ENCODE assay signal across 25 cellular contexts in genomic region chr4:98865059-98865458, GRCh38.
"Had no signal": no experiment of that assay in that cellular context is flagged by ENCODE, and none has a peak within 500 bp of the region (broad histone marks: within the 10 kb centered on the region; RNA-seq: fewer than 3 reads in every experiment).

No MANE protein-coding gene starts in this region.

- H3K4me1 ChIP-seq: adrenal gland, body of pancreas, esophagus muscularis mucosa, gastrocnemius medialis, heart left ventricle had no signal

- H3K4me3 ChIP-seq: adrenal gland, body of pancreas, esophagus muscularis mucosa, gastrocnemius medialis, heart left ventricle had no signal

- H3K4me3 Mint-ChIP-seq: activated CD4-positive, alpha-beta T cell treated with anti-CD3 and anti-CD28 coated beads, Interleukin-2, amount 10 ng/mL, durations not matched to agents 7 days and 5 days; activated naive CD4-positive, alpha-beta T cell treated with anti-CD3 and anti-CD28 coated beads for 36 hours; activated naive CD4-positive, alpha-beta T cell treated with anti-CD3 and anti-CD28 coated beads, Interleukin-2, amount 50 U/mL, for 24 hours; activated naive CD8-positive, alpha-beta T cell treated with anti-CD3 and anti-CD28 coated beads for 36 hours; activated naive CD8-positive, alpha-beta T cell treated with anti-CD3 and anti-CD28 coated beads, Interleukin-2, amount 50 U/mL, for 24 hours; effector memory CD8-positive, alpha-beta T cell; T-helper 17 cell had no signal

- H3K27me3 ChIP-seq: adrenal gland, body of pancreas, esophagus muscularis mucosa, foreskin keratinocyte, gastrocnemius medialis, heart left ventricle had no signal

- H3K27ac Mint-ChIP-seq: activated CD4-positive, alpha-beta T cell treated with anti-CD3 and anti-CD28 coated beads, Interleukin-2, amount 10 ng/mL, durations not matched to agents 7 days and 5 days; activated naive CD4-positive, alpha-beta T cell treated with anti-CD3 and anti-CD28 coated beads for 36 hours; activated naive CD4-positive, alpha-beta T cell treated with anti-CD3 and anti-CD28 coated beads, Interleukin-2, amount 50 U/mL, for 24 hours; activated naive CD8-positive, alpha-beta T cell treated with anti-CD3 and anti-CD28 coated beads for 36 hours; activated naive CD8-positive, alpha-beta T cell treated with anti-CD3 and anti-CD28 coated beads, Interleukin-2, amount 50 U/mL, for 24 hours; activated T-helper 2 cell treated with anti-CD3 and anti-CD28 coated beads, Interferon-gamma antibody, Interleukin-2, Interleukin-4, amounts not matched to agents 10 μg/mL and 5 μg/mL and 100 μg/mL, durations not matched to agents 14 hours and 24 hours and 36 hours; effector memory CD8-positive, alpha-beta T cell; T-helper 17 cell had no signal

- H3K36me3 Mint-ChIP-seq: activated naive CD4-positive, alpha-beta T cell treated with anti-CD3 and anti-CD28 coated beads, Interleukin-2, amount 50 U/mL, for 24 hours; activated naive CD8-positive, alpha-beta T cell treated with anti-CD3 and anti-CD28 coated beads for 36 hours had no signal

- ATAC-seq: body of pancreas; effector memory CD8-positive, alpha-beta T cell; gastrocnemius medialis; heart left ventricle; T-helper 17 cell had no signal

- FAIRE-seq: colon had no signal

- H3K9me3 Mint-ChIP-seq: activated CD4-positive, alpha-beta T cell treated with anti-CD3 and anti-CD28 coated beads, Interleukin-2, amount 10 ng/mL, durations not matched to agents 7 days and 5 days; activated naive CD4-positive, alpha-beta T cell treated with anti-CD3 and anti-CD28 coated beads for 36 hours; activated naive CD4-positive, alpha-beta T cell treated with anti-CD3 and anti-CD28 coated beads, Interleukin-2, amount 50 U/mL, for 24 hours; activated naive CD8-positive, alpha-beta T cell treated with anti-CD3 and anti-CD28 coated beads for 36 hours; activated naive CD8-positive, alpha-beta T cell treated with anti-CD3 and anti-CD28 coated beads, Interleukin-2, amount 50 U/mL, for 24 hours; activated T-helper 2 cell treated with anti-CD3 and anti-CD28 coated beads, Interferon-gamma antibody, Interleukin-2, Interleukin-4, amounts not matched to agents 10 μg/mL and 5 μg/mL and 100 μg/mL, durations not matched to agents 14 hours and 24 hours and 36 hours; effector memory CD8-positive, alpha-beta T cell had no signal

- DNase-seq: activated CD4-positive, alpha-beta T cell treated with anti-CD3 and anti-CD28 coated beads, Interleukin-2, amount 10 ng/mL, durations not matched to agents 7 days and 5 days; activated CD4-positive, CD25-positive, alpha-beta regulatory T cell; activated CD4-positive, CD25-positive, alpha-beta regulatory T cell treated with anti-CD3 and anti-CD28 coated beads, Interleukin-2, amount 50 U/mL, for 72 hours; activated CD8-positive, alpha-beta memory T cell treated with anti-CD3 and anti-CD28 coated beads, Interleukin-2, amount 50 U/mL, for 48 hours; activated naive CD8-positive, alpha-beta T cell treated with anti-CD3 and anti-CD28 coated beads for 36 hours; activated naive CD8-positive, alpha-beta T cell treated with anti-CD3 and anti-CD28 coated beads, Interleukin-2, amount 50 U/mL, for 24 hours; activated T-cell treated with anti-CD3 and anti-CD28 coated beads for 4 hours; adrenal gland; amygdala; aorta; body of pancreas; cortex of kidney; dermis blood vessel endothelial cell; effector CD4-positive, alpha-beta T cell; effector memory CD8-positive, alpha-beta T cell; gastrocnemius medialis; glutamatergic neuron; heart left ventricle; T-helper 17 cell had no signal

- H3K27ac ChIP-seq: adrenal gland, body of pancreas, esophagus muscularis mucosa, foreskin keratinocyte, gastrocnemius medialis, heart left ventricle had no signal

- H3K4me1 Mint-ChIP-seq: activated CD4-positive, alpha-beta T cell treated with anti-CD3 and anti-CD28 coated beads, Interleukin-2, amount 10 ng/mL, durations not matched to agents 7 days and 5 days; activated naive CD4-positive, alpha-beta T cell treated with anti-CD3 and anti-CD28 coated beads, Interleukin-2, amount 50 U/mL, for 24 hours; activated naive CD8-positive, alpha-beta T cell treated with anti-CD3 and anti-CD28 coated beads for 36 hours had no signal

- H3K27me3 Mint-ChIP-seq: activated naive CD4-positive, alpha-beta T cell treated with anti-CD3 and anti-CD28 coated beads, Interleukin-2, amount 50 U/mL, for 24 hours; activated naive CD8-positive, alpha-beta T cell treated with anti-CD3 and anti-CD28 coated beads for 36 hours; activated naive CD8-positive, alpha-beta T cell treated with anti-CD3 and anti-CD28 coated beads, Interleukin-2, amount 50 U/mL, for 24 hours had no signal

- H3K9me3 ChIP-seq: adrenal gland, body of pancreas, esophagus muscularis mucosa, gastrocnemius medialis, heart left ventricle had no signal

- H3K36me3 ChIP-seq: adrenal gland, esophagus muscularis mucosa, gastrocnemius medialis, heart left ventricle had no signal
